1 cellular context compared by ENCODE assay signal in genomic region chr14:92692822-92693226, GRCh38.
TF ChIP-seq lines count a peak whose summit lies in the region.

No MANE protein-coding gene starts in this region.

TF ChIP-seq in GM23338, 12 proteins besides CTCF, POLR2A, EP300 and RAD21 (continued from another document):
- TF ChIP-seq ZNF462 (CRISPR knock-in tag; IDR thresholded peaks at IDR 0.05): no peak
- no peak for TF ChIP-seq ZNF114 (CRISPR knock-in tag; IDR thresholded peaks at IDR 0.05)
- TF ChIP-seq POLR2AphosphoS5 (IDR thresholded peaks at IDR 0.05; ENCODE audit: low read depth): no peak
- no peak for TF ChIP-seq ZNF331 (CRISPR knock-in tag; IDR thresholded peaks at IDR 0.05; ENCODE audit: low read depth)
- TF ChIP-seq CREB1 (CRISPR knock-in tag; IDR thresholded peaks at IDR 0.05; ENCODE audit: low read depth): no peak
